ENCODE assay signal across 11 cellular contexts in genomic region chr2:128753321-128753720, GRCh38.
"Had no signal": no experiment of that assay in that cellular context is flagged by ENCODE, and none has a peak within 500 bp of the region (broad histone marks: within the 10 kb centered on the region; RNA-seq: fewer than 3 reads in every experiment).

No MANE protein-coding gene starts in this region.

- ATAC-seq: stimulated activated effector memory CD8-positive, alpha-beta T cell treated with anti-CD3 and anti-CD28 coated beads, Interleukin-12 subunit alpha, Interleukin-12 subunit beta, amount 100 ng/mL, for 72 hours had no signal

- H3K27ac Mint-ChIP-seq: activated naive CD4-positive, alpha-beta T cell treated with anti-CD3 and anti-CD28 coated beads for 36 hours; stimulated activated effector memory CD8-positive, alpha-beta T cell treated with anti-CD3 and anti-CD28 coated beads, Interleukin-12 subunit alpha, Interleukin-12 subunit beta, amount 100 ng/mL, for 72 hours had no signal

- H3K36me3 ChIP-seq: WERI-Rb-1 had no signal

- H3K36me3 Mint-ChIP-seq: stimulated activated effector memory CD8-positive, alpha-beta T cell treated with anti-CD3 and anti-CD28 coated beads, Interleukin-12 subunit alpha, Interleukin-12 subunit beta, amount 100 ng/mL, for 72 hours had no signal

- H3K79me2 ChIP-seq: parathyroid adenoma had no signal

- H3K9me3 Mint-ChIP-seq: activated naive CD4-positive, alpha-beta T cell treated with anti-CD3 and anti-CD28 coated beads for 36 hours; neural crest cell; stimulated activated effector memory CD8-positive, alpha-beta T cell treated with anti-CD3 and anti-CD28 coated beads, Interleukin-12 subunit alpha, Interleukin-12 subunit beta, amount 100 ng/mL, for 72 hours had no signal

- H2AFZ ChIP-seq: parathyroid adenoma had no signal

- H3K4me3 Mint-ChIP-seq: activated naive CD4-positive, alpha-beta T cell treated with anti-CD3 and anti-CD28 coated beads for 36 hours; neural crest cell; stimulated activated effector memory CD8-positive, alpha-beta T cell treated with anti-CD3 and anti-CD28 coated beads, Interleukin-12 subunit alpha, Interleukin-12 subunit beta, amount 100 ng/mL, for 72 hours had no signal

- H3K9ac ChIP-seq: parathyroid adenoma had no signal

- H3K27ac ChIP-seq: parathyroid adenoma, WERI-Rb-1 had no signal

- H3K4me1 ChIP-seq: parathyroid adenoma had no signal

- DNase-seq: activated CD4-positive, alpha-beta T cell treated with anti-CD3 and anti-CD28 coated beads for 4 hours; activated naive CD4-positive, alpha-beta T cell treated with anti-CD3 and anti-CD28 coated beads for 36 hours; dermis blood vessel endothelial cell; retina; small intestine; T1000; trophoblast cell; WERI-Rb-1 had no signal
